ENCODE assay signal across 8 cellular contexts in the genomic region with DNA sequence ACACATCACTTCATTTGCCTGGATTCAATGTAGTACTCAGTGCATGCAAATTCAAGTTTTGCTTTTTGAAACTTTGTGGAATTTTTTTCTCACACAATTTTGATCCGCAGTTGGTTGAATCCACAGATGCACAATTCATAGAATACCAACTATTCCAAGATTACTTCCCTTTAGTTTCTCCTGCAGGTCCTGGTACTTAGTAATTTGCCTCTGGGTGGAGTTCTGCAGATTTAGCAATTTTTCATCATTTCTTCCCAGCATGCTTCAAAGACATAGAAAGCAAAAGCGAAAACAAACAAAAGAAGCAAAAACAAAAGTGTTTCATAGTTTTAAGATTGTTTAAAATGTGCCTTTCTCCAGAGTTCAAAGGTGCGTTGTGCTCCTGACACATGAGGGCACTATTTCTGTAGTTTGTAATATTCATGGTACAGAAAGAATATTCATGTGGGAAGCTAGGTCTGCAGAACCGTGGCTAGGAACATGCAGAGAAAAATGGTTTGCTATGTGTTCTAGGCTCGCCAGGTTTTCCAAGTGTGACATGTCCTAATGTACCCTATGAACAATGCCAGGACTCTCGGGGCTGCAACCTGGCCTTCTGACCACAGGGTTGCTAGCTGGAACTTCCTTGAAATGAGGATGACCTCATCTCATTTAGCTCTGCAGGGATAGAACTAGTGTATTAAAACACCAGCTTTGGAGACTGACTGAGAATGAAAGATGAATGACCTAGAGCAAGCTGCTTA. TPM values are rescaled to one million over a fixed set of nuclear protein-coding genes. Genes with fewer than 3 reads are reported as not detected.
DNase-seq lines count a peak whose midpoint lies in the region; ATAC-seq and TF ChIP-seq lines count a peak whose summit lies in the region.

No MANE protein-coding gene starts in this region.

- peaks cover 6 to 26% of the 10 kb centered on the region in 2 donors for H3K4me1 ChIP-seq in adrenal gland (replicated peaks in 1 of 2)

- WGBS in adrenal gland, 4 donors = 18 to 27% (median 20%) methylated on average over 6 of the region's 6 CpGs

- intact Hi-C loops in adrenal gland (cut with DNase I) = loop anchor here (2.0 to 5.0 kb wide), 2 partner anchors 82 to 89 kb away; no protein-coding TSS in a partner anchor

- peak; percentile 78 to 81 for DNase-seq in AML-193 (lab: John Stamatoyannopoulos, UW)
- DNase-seq in NOMO-1 treated with DMSO at 0.1 percent for 48 hours (lab: John Stamatoyannopoulos, UW; ENCODE audit: unreplicated experiment) = peak; percentile 86
- DNase-seq in adrenal gland = peak; percentile 46 to 91 (median 79)
- DNase-seq in hepatic stellate cell (ENCODE audit: low spot score) = peak; percentile 48
- DNase-seq in stimulated activated CD4-positive, alpha-beta T cell treated with anti-CD3 and anti-CD28 coated beads, Interleukin-4, amount 100 ng/mL, for 24 hours = peak; percentile 46
- no peak for DNase-seq in NCI-H146 treated with DMSO at 0.1 percent for 48 hours (lab: John Stamatoyannopoulos, UW; ENCODE audit: unreplicated experiment)

- no peaks in the 10 kb centered on the region for H3K36me3 ChIP-seq in adrenal gland (replicated peaks in 1 of 2)

- H3K27me3 ChIP-seq in adrenal gland = no peaks in the 10 kb centered on the region

- no peaks in the 10 kb centered on the region for H3K9me3 ChIP-seq in adrenal gland (replicated peaks in 1 of 3)

- ATAC-seq in GM18505 (IDR thresholded peaks at IDR 0.05; ENCODE audit: unreplicated experiment) (peak; percentile 54), HG02970 (IDR thresholded peaks at IDR 0.05; ENCODE audit: low FRiP score, unreplicated experiment) (peak; percentile 66)

- peak; percentile 37 to 77 (median 56) for TF ChIP-seq CTCF in adrenal gland (IDR thresholded peaks at IDR 0.05)

- no peak overlapping the region for H3K4me3 ChIP-seq in adrenal gland

- TF ChIP-seq POLR2A in GM18505 (IDR thresholded peaks at IDR 0.05; ENCODE audit: borderline replicate concordance, extremely low read depth, insufficient read depth, insufficient read length) = no peak
- no peak for TF ChIP-seq POLR2A in adrenal gland (IDR thresholded peaks at IDR 0.05)

- H3K27ac ChIP-seq in adrenal gland = peak overlapping the region in 3 of 5 donors; percentile 18 to 22 (median 18)

RNA-seq across cellular contexts. Expression of a gene that starts 30.0 kb away (rescaled TPM):
- 10 to 100 TPM in 6 of 8 donors, 1 to 10 TPM in 2; 8.5 to 15.4 (median 11.9) TPM for total RNA-seq in adrenal gland
- polyA plus RNA-seq in adrenal gland = 1 to 10 TPM; 3.3 to 8.8 (median 5.0) TPM

RNA-seq across cellular contexts. Expression of a gene that starts 46.4 kb away (rescaled TPM):
- total RNA-seq in adrenal gland = 100 to 1,000 TPM; 170 to 605 (median 328) TPM
- 100 to 1,000 TPM in 1 of 3 donors, 10 to 100 TPM in 2; 69.8 to 267 (median 86.9) TPM for polyA plus RNA-seq in adrenal gland
